ENCODE assay signal across 8 cellular contexts in genomic region chr19:31356587-31357314, GRCh38. TPM values are rescaled to one million over a fixed set of nuclear protein-coding genes. Genes with fewer than 3 reads are reported as not detected.
A peak's percentile ranks its signal among the peaks of the same experiment; 100 is the strongest.
DNase-seq lines count a peak whose midpoint lies in the region; ATAC-seq lines count a peak whose summit lies in the region.

No MANE protein-coding gene starts in this region.

- H3K9me3 ChIP-seq in right cardiac atrium (ENCODE audit: control insufficient read depth, low read length) = no peaks in the 10 kb centered on the region

- ATAC-seq in right cardiac atrium (peak in 1 of 2 donors; percentile 46), HG03354 (IDR thresholded peaks at IDR 0.05; ENCODE audit: poor library complexity, severe bottlenecking, unreplicated experiment) (no peak), GM21576 (IDR thresholded peaks at IDR 0.05; ENCODE audit: unreplicated experiment) (no peak), GM18870 (IDR thresholded peaks at IDR 0.05; ENCODE audit: unreplicated experiment) (no peak)

- intact Hi-C loops in right cardiac atrium (cut with DNase I) = no loop called here

- H3K27ac ChIP-seq in right cardiac atrium (ENCODE audit: low read length) = no peak overlapping the region

- H3K27me3 ChIP-seq in right cardiac atrium (ENCODE audit: control insufficient read depth, insufficient read depth) = no peaks in the 10 kb centered on the region

- DNase-seq in NCI-H526 (lab: John Stamatoyannopoulos, UW) (peak; percentile 84 to 97), activated gamma-delta T cell (lab: John Stamatoyannopoulos, UW) (peak; percentile 27), right cardiac atrium (peak in 2 of 3 donors; percentile 70 to 80), SW 1271 (lab: John Stamatoyannopoulos, UW) (no peak)
- DNase-seq in stimulated activated CD4-positive, alpha-beta T cell treated with anti-CD3 and anti-CD28 coated beads, TNF-alpha, amount 100 ng/mL, for 1 hour (ENCODE audit: low read depth in 3 of 3, low spot score in 1 of 3) = peak in 2 of 3 donors; percentile 25 to 50

- no peaks in the 10 kb centered on the region for H3K4me1 ChIP-seq in right cardiac atrium (ENCODE audit: control insufficient read depth, insufficient read depth, low read length)

- no peak overlapping the region for H3K4me3 ChIP-seq in right cardiac atrium (ENCODE audit: low read length)

- 27% methylated on average over 33 of the region's 33 CpGs for WGBS in right cardiac atrium

RNA-seq across cellular contexts. Expression of gene TSHZ3, which starts 7.5 kb away (rescaled TPM):
- 1 to 10 TPM; 3.6 to 7.0 (median 4.5) TPM for total RNA-seq in right cardiac atrium
- 1.5 TPM for polyA plus RNA-seq in right cardiac atrium

Comparison
In these comparisons a context has a peak if more than half of its experiments do, and no peak if none do; other contexts are left out.
1. DNase-seq: peak in NCI-H526 (2 of 2), activated gamma-delta T cell (single experiment), right cardiac atrium (2 of 3) and stimulated activated CD4-positive, alpha-beta T cell treated with anti-CD3 and anti-CD28 coated beads, TNF-alpha, amount 100 ng/mL, for 1 hour (2 of 3); none in SW 1271 (0 of 2).